ENCODE assay signal across 8 cellular contexts in genomic region chr9:132214027-132214622, GRCh38. TPM values are rescaled to one million over a fixed set of nuclear protein-coding genes. Genes with fewer than 3 reads are reported as not detected.
DNase-seq lines count a peak whose midpoint lies in the region; ATAC-seq, FAIRE-seq and TF ChIP-seq lines count a peak whose summit lies in the region.

No MANE protein-coding gene starts in this region.

- H3K4me1 ChIP-seq in H1 (replicated peaks in 1 of 4; ENCODE audit: control insufficient read depth in 3 of 4, insufficient read depth in 4 of 4, low read length in 3 of 4), result peaks cover 0 to 8% (median 5%) of the 10 kb centered on the region in 4 experiments; a peak in 6 of 7 replicates
- H3K4me1 ChIP-seq in mesendoderm (ENCODE audit: control insufficient read depth, low read depth, low read length), result peaks cover 3% of the 10 kb centered on the region

- H2BK20ac ChIP-seq in H1 (ENCODE audit: low read length), result no peak overlapping the region

- H3K4me1 Mint-ChIP-seq in activated naive CD4-positive, alpha-beta T cell treated with anti-CD3 and anti-CD28 coated beads for 36 hours (ENCODE audit: low read depth), result no peaks in the 10 kb centered on the region
- peaks cover 1% of the 10 kb centered on the region for H3K4me1 Mint-ChIP-seq in activated CD4-positive, alpha-beta memory T cell treated with anti-CD3 and anti-CD28 coated beads, Interleukin-2, amount 10 ng/mL, durations not matched to agents 7 days and 5 days
- no peaks in the 10 kb centered on the region for H3K4me1 Mint-ChIP-seq in activated CD8-positive, alpha-beta T cell treated with anti-CD3 and anti-CD28 coated beads for 36 hours (ENCODE audit: low read depth)

- no peak for ATAC-seq in GM21737 (IDR thresholded peaks at IDR 0.05; ENCODE audit: unreplicated experiment)
- no peak for ATAC-seq in activated CD8-positive, alpha-beta T cell treated with anti-CD3 and anti-CD28 coated beads for 36 hours

- H3K79me2 ChIP-seq in H1 (ENCODE audit: control insufficient read depth in 1 of 2, insufficient read depth in 2 of 2, low read length in 2 of 2) (no peaks in the 10 kb centered on the region), mesendoderm (ENCODE audit: control insufficient read depth, insufficient read depth, low read length) (no peaks in the 10 kb centered on the region)

- TF ChIP-seq RAD21 in H1 (IDR thresholded peaks at IDR 0.05 in 1 of 2, conservative IDR thresholded peaks at IDR 0.05 in 1 of 2; ENCODE audit: low read depth in 2 of 2, low read length in 2 of 2), result no peak

- H3K27ac Mint-ChIP-seq in activated naive CD4-positive, alpha-beta T cell treated with anti-CD3 and anti-CD28 coated beads for 36 hours, result no peak overlapping the region
- no peak overlapping the region for H3K27ac Mint-ChIP-seq in activated CD4-positive, alpha-beta memory T cell treated with anti-CD3 and anti-CD28 coated beads, Interleukin-2, amount 10 ng/mL, durations not matched to agents 7 days and 5 days
- no peak overlapping the region for H3K27ac Mint-ChIP-seq in activated CD8-positive, alpha-beta T cell treated with anti-CD3 and anti-CD28 coated beads for 36 hours

- no peaks in the 10 kb centered on the region for H3K9me3 ChIP-seq in H1 (ENCODE audit: insufficient read depth in 2 of 2, low read depth in 1 of 2, low read length in 1 of 2)

- no peak overlapping the region for H3K4ac ChIP-seq in H1 (replicated peaks; ENCODE audit: insufficient read length, low read depth, low read length)
- no peak overlapping the region for H3K4ac ChIP-seq in mesendoderm (ENCODE audit: low read depth, low read length)

- POLR2A ChIA-PET in H1 (lab: Charles Lee; ENCODE audit: partially characterized antibody), result interaction anchor here (0.6 kb wide), 1 partner anchor 186 kb away, joined by 5 read pairs; no protein-coding TSS in a partner anchor
- POLR2A ChIA-PET in activated CD4-positive, alpha-beta memory T cell treated with anti-CD3 and anti-CD28 coated beads, Interleukin-2, amount 10 ng/mL, durations not matched to agents 7 days and 5 days (lab: Charles Lee), result no interaction called here
- POLR2A ChIA-PET in activated CD8-positive, alpha-beta T cell treated with anti-CD3 and anti-CD28 coated beads for 36 hours (lab: Charles Lee), result interaction anchor here (1.2 kb wide), 1 partner anchor 29 kb away, joined by 3 read pairs; no protein-coding TSS in a partner anchor

- H4K8ac ChIP-seq in H1 (ENCODE audit: extremely low read depth, insufficient read depth, low read length) (0 out of 2 replicates have a peak overlapping the region, but pooled peaks have one; percentile 4), mesendoderm (ENCODE audit: low read depth, low read length) (no peak overlapping the region)

- no peak for TF ChIP-seq EP300 in H1 (IDR thresholded peaks at IDR 0.05; ENCODE audit: borderline replicate concordance in 1 of 2, low read depth in 2 of 2, low read length in 2 of 2)

- H2BK15ac ChIP-seq in H1 (ENCODE audit: low read length), result no peak overlapping the region
- H2BK15ac ChIP-seq in mesendoderm (replicated peaks; ENCODE audit: low read depth), result no peak overlapping the region

- H3K14ac ChIP-seq in H1 (ENCODE audit: insufficient read length), result no peak overlapping the region

- H3K56ac ChIP-seq in H1 (replicated peaks; ENCODE audit: insufficient read length, low read depth, low read length), result no peak overlapping the region
- peak overlapping the region; percentile 64 for H3K56ac ChIP-seq in mesendoderm (ENCODE audit: low read length)

- H3K9me3 Mint-ChIP-seq in activated naive CD4-positive, alpha-beta T cell treated with anti-CD3 and anti-CD28 coated beads for 36 hours, result no peaks in the 10 kb centered on the region
- H3K9me3 Mint-ChIP-seq in activated CD4-positive, alpha-beta memory T cell treated with anti-CD3 and anti-CD28 coated beads, Interleukin-2, amount 10 ng/mL, durations not matched to agents 7 days and 5 days, result no peaks in the 10 kb centered on the region
- H3K9me3 Mint-ChIP-seq in activated CD8-positive, alpha-beta T cell treated with anti-CD3 and anti-CD28 coated beads for 36 hours, result no peaks in the 10 kb centered on the region

- H3K27me3 ChIP-seq in H1 (replicated peaks in 1 of 4; ENCODE audit: control insufficient read depth in 3 of 4, extremely low read depth in 1 of 4, insufficient read depth in 3 of 4, low read length in 3 of 4) (no peaks in the 10 kb centered on the region), mesendoderm (ENCODE audit: insufficient read depth, low read length, poor library complexity) (no peaks in the 10 kb centered on the region)

- TF ChIP-seq CTCF in H1 (IDR thresholded peaks at IDR 0.05; ENCODE audit: control extremely low read depth in 1 of 3, insufficient read depth in 1 of 3, low read depth in 1 of 3, low read length in 3 of 3), result peak in 1 of 3 experiments; percentile 10; a peak in 1 of 4 replicates
- TF ChIP-seq CTCF in activated CD8-positive, alpha-beta T cell treated with anti-CD3 and anti-CD28 coated beads for 36 hours (IDR thresholded peaks at IDR 0.05), result no peak

- H3K18ac ChIP-seq in H1 (ENCODE audit: extremely low read depth, low read length) (peak overlapping the region; percentile 48; the same call in 1 of the 2 replicates), mesendoderm (ENCODE audit: low read length) (no peak overlapping the region)

- H4K5ac ChIP-seq in H1 (ENCODE audit: insufficient read length, low read depth, low read length), result no peak overlapping the region
- no peak overlapping the region for H4K5ac ChIP-seq in mesendoderm (ENCODE audit: low read length)

- H3K4me3 Mint-ChIP-seq in activated naive CD4-positive, alpha-beta T cell treated with anti-CD3 and anti-CD28 coated beads for 36 hours, result no peak overlapping the region
- H3K4me3 Mint-ChIP-seq in activated CD4-positive, alpha-beta memory T cell treated with anti-CD3 and anti-CD28 coated beads, Interleukin-2, amount 10 ng/mL, durations not matched to agents 7 days and 5 days, result no peak overlapping the region
- H3K4me3 Mint-ChIP-seq in activated CD8-positive, alpha-beta T cell treated with anti-CD3 and anti-CD28 coated beads for 36 hours, result no peak overlapping the region

- no peak for FAIRE-seq in H1 (lab: Jason Lieb, UNC)

- H3K9ac ChIP-seq in H1 (replicated peaks in 1 of 4; ENCODE audit: extremely low read depth in 1 of 4, low read depth in 3 of 4, low read length in 3 of 4), result no peak overlapping the region
- peak overlapping the region; percentile 16 for H3K9ac ChIP-seq in mesendoderm (ENCODE audit: low read length)

- no peaks in the 10 kb centered on the region for H3K36me3 Mint-ChIP-seq in activated naive CD4-positive, alpha-beta T cell treated with anti-CD3 and anti-CD28 coated beads for 36 hours (ENCODE audit: low read depth)
- H3K36me3 Mint-ChIP-seq in activated CD4-positive, alpha-beta memory T cell treated with anti-CD3 and anti-CD28 coated beads, Interleukin-2, amount 10 ng/mL, durations not matched to agents 7 days and 5 days (ENCODE audit: low read depth), result no peaks in the 10 kb centered on the region
- H3K36me3 Mint-ChIP-seq in activated CD8-positive, alpha-beta T cell treated with anti-CD3 and anti-CD28 coated beads for 36 hours (ENCODE audit: low read depth), result no peaks in the 10 kb centered on the region

- H2BK120ac ChIP-seq in H1 (replicated peaks; ENCODE audit: low read depth, low read length) (no peak overlapping the region), mesendoderm (ENCODE audit: low read depth, low read length) (no peak overlapping the region)

- no peak for TF ChIP-seq POLR2A in H1 (IDR thresholded peaks at IDR 0.05; ENCODE audit: control extremely low read depth in 1 of 2, low read depth in 2 of 2, low read length in 2 of 2)

- H3K79me1 ChIP-seq in H1 (ENCODE audit: low read depth, low read length) (no peaks in the 10 kb centered on the region), mesendoderm (ENCODE audit: low read length) (no peaks in the 10 kb centered on the region)

- intact Hi-C loops in activated naive CD4-positive, alpha-beta T cell treated with anti-CD3 and anti-CD28 coated beads for 36 hours (cut with micrococcal nuclease), result no loop called here
- intact Hi-C loops in activated CD8-positive, alpha-beta T cell treated with anti-CD3 and anti-CD28 coated beads for 36 hours (cut with micrococcal nuclease), result no loop called here

- no peak overlapping the region for H3K27ac ChIP-seq in H1 (ENCODE audit: low read depth, low read length)
- no peak overlapping the region for H3K27ac ChIP-seq in mesendoderm (ENCODE audit: low read depth, low read length)

- H4K20me1 ChIP-seq in H1 (replicated peaks in 1 of 2; ENCODE audit: control insufficient read depth in 1 of 2, insufficient read depth in 2 of 2, low read length in 2 of 2), result no peaks in the 10 kb centered on the region

- H2BK12ac ChIP-seq in H1 (ENCODE audit: low read depth, low read length), result no peak overlapping the region

- no peak overlapping the region for H3K23ac ChIP-seq in H1 (ENCODE audit: insufficient read length)
- no peak overlapping the region for H3K23ac ChIP-seq in mesendoderm (ENCODE audit: low read length)

- 42% methylated on average over 11 of the region's 18 CpGs; no CpG with 5 or more reads in 1 of the 2 experiments for WGBS in H1 (ENCODE audit: extremely low coverage in 1 of 2, insufficient coverage in 1 of 2, insufficient read length in 1 of 2, insufficient replicate concordance in 2 of 2, low coverage in 1 of 2, low lambda C conversion rate in 2 of 2, missing lambda C conversion rate in 1 of 2), 2 experiments
- no CpG with 5 or more reads among the region's 18 CpGs for WGBS in mesendoderm (ENCODE audit: extremely low coverage, insufficient coverage, low lambda C conversion rate)

- H3K23me2 ChIP-seq in H1 (ENCODE audit: low read depth, low read length), result no peaks in the 10 kb centered on the region

- H3K4me3 ChIP-seq in H1 (ENCODE audit: extremely low read depth in 1 of 4, insufficient read depth in 2 of 4, low read depth in 3 of 4, low read length in 4 of 4) (peak overlapping the region in 1 of 4 experiments; percentile 31; a peak in 1 of 8 replicates), mesendoderm (ENCODE audit: low read length) (no peak overlapping the region)

- H2AFZ ChIP-seq in H1 (ENCODE audit: low read length), result no peak overlapping the region; the same call in 1 of the 2 replicates

- H2AK5ac ChIP-seq in H1 (ENCODE audit: low read depth, low read length) (no peak overlapping the region), mesendoderm (ENCODE audit: low read length) (no peak overlapping the region)

- peaks cover 3% of the 10 kb centered on the region for H3K27me3 Mint-ChIP-seq in activated naive CD4-positive, alpha-beta T cell treated with anti-CD3 and anti-CD28 coated beads for 36 hours (ENCODE audit: low read depth)
- peaks cover 6% of the 10 kb centered on the region for H3K27me3 Mint-ChIP-seq in activated CD4-positive, alpha-beta memory T cell treated with anti-CD3 and anti-CD28 coated beads, Interleukin-2, amount 10 ng/mL, durations not matched to agents 7 days and 5 days
- H3K27me3 Mint-ChIP-seq in activated CD8-positive, alpha-beta T cell treated with anti-CD3 and anti-CD28 coated beads for 36 hours, result no peaks in the 10 kb centered on the region

- peak; percentile 88 for DNase-seq in DMS53 (lab: John Stamatoyannopoulos, UW)
- peak; percentile 82 for DNase-seq in NCI-H2196 treated with DMSO at 0.1 percent for 48 hours (lab: John Stamatoyannopoulos, UW; ENCODE audit: unreplicated experiment)
- peak in 1 of 2 experiments; percentile 74 for DNase-seq in H1 (ENCODE audit: low read depth in 1 of 2, low spot score in 2 of 2)
- DNase-seq in mesendoderm, result peak; percentile 96
- no peak for DNase-seq in activated naive CD4-positive, alpha-beta T cell treated with anti-CD3 and anti-CD28 coated beads for 36 hours
- no peak for DNase-seq in activated CD4-positive, alpha-beta memory T cell treated with anti-CD3 and anti-CD28 coated beads, Interleukin-2, amount 10 ng/mL, durations not matched to agents 7 days and 5 days
- no peak for DNase-seq in activated CD8-positive, alpha-beta T cell treated with anti-CD3 and anti-CD28 coated beads for 36 hours

- no peak overlapping the region for H4K91ac ChIP-seq in H1 (replicated peaks; ENCODE audit: insufficient read length, low read length)

- no peak overlapping the region for H2BK5ac ChIP-seq in H1 (ENCODE audit: low read depth, low read length)
- H2BK5ac ChIP-seq in mesendoderm (ENCODE audit: low read length), result no peak overlapping the region

- CTCF ChIA-PET in H1 (lab: Charles Lee; ENCODE audit: partially characterized antibody), result interaction anchor here (0.7 to 8.3 kb wide), 9 partner anchors 22 to 471 kb away, joined by 3 to 64 read pairs (median 4); no protein-coding TSS in a partner anchor
- CTCF ChIA-PET in activated naive CD4-positive, alpha-beta T cell treated with anti-CD3 and anti-CD28 coated beads for 36 hours (lab: Charles Lee), result no interaction called here
- CTCF ChIA-PET in activated CD4-positive, alpha-beta memory T cell treated with anti-CD3 and anti-CD28 coated beads, Interleukin-2, amount 10 ng/mL, durations not matched to agents 7 days and 5 days (lab: Charles Lee), result no interaction called here
- CTCF ChIA-PET in activated CD8-positive, alpha-beta T cell treated with anti-CD3 and anti-CD28 coated beads for 36 hours (lab: Charles Lee), result no interaction called here

- H3K36me3 ChIP-seq in H1 (ENCODE audit: control insufficient read depth in 2 of 4, insufficient read depth in 4 of 4, low read length in 3 of 4) (no peaks in the 10 kb centered on the region), mesendoderm (ENCODE audit: control insufficient read depth, insufficient read depth, low read length) (no peaks in the 10 kb centered on the region)

- H3K4me2 ChIP-seq in H1 (ENCODE audit: insufficient read depth in 1 of 2, low read depth in 2 of 2, low read length in 2 of 2) (peak overlapping the region in 1 of 2 experiments; percentile 50; a peak in 2 of 4 replicates), mesendoderm (ENCODE audit: low read length) (no peak overlapping the region)

RNA-seq across cellular contexts. Expression of gene NTNG2, which starts 52.3 kb away (rescaled TPM):
- total RNA-seq in H1 (2021; fragmentation: NEBNext Ultra II Directional; extraction: Animal tissue kit (Norgen Biotek cat#: 25700)), result 0.52 and 1.4 TPM in 2 replicates
- 1.2 and 1.5 TPM in 2 replicates for polyA plus RNA-seq in H1 (2011; rRNA removed)
- 2.6 TPM for polyA plus RNA-seq in H1 (2011; cell fraction: cytosol; rRNA removed)
- polyA plus RNA-seq in H1 (2011; cell fraction: nucleus; rRNA removed), result 2.6 TPM
- 0.29 to 2.3 TPM (median 1.3 TPM) in 4 replicates for polyA plus RNA-seq in H1 (2012, experiment 1 of 2)
- polyA plus RNA-seq in H1 (2012, experiment 2 of 2), result 0.37 TPM
- polyA plus RNA-seq in H1 (2013, experiment 1 of 2), result 0.30 TPM
- polyA plus RNA-seq in H1 (2013, experiment 2 of 2), result 0.61 TPM
- polyA minus RNA-seq in H1 (2011; rRNA and poly(A)+ RNA removed), result 0.57 and 0.80 TPM in 2 replicates
- 1.7 TPM for polyA minus RNA-seq in H1 (2011; cell fraction: cytosol; rRNA and poly(A)+ RNA removed)
- polyA minus RNA-seq in H1 (2011; cell fraction: nucleus; rRNA and poly(A)+ RNA removed), result 1.1 TPM
- polyA plus RNA-seq in mesendoderm (2013, experiment 1 of 2), result 0.03 TPM
- 0.11 TPM for polyA plus RNA-seq in mesendoderm (2013, experiment 2 of 2)
- under 1 TPM; 0.52 to 0.76 TPM for total RNA-seq in activated naive CD4-positive, alpha-beta T cell treated with anti-CD3 and anti-CD28 coated beads for 36 hours
- total RNA-seq in activated CD4-positive, alpha-beta memory T cell treated with anti-CD3 and anti-CD28 coated beads, Interleukin-2, amount 10 ng/mL, durations not matched to agents 7 days and 5 days, result 1 to 10 TPM; 5.9 to 7.3 TPM
- 1 to 10 TPM; 2.2 to 2.4 TPM for total RNA-seq in activated CD8-positive, alpha-beta T cell treated with anti-CD3 and anti-CD28 coated beads for 36 hours

Comparison
In these comparisons a context has a peak if more than half of its experiments do, and no peak if none do; other contexts are left out.
1. DNase-seq: peak in DMS53 (single experiment), NCI-H2196 treated with DMSO at 0.1 percent for 48 hours (single experiment) and mesendoderm (single experiment); none in activated naive CD4-positive, alpha-beta T cell treated with anti-CD3 and anti-CD28 coated beads for 36 hours (single experiment), activated CD4-positive, alpha-beta memory T cell treated with anti-CD3 and anti-CD28 coated beads, Interleukin-2, amount 10 ng/mL, durations not matched to agents 7 days and 5 days (single experiment) and activated CD8-positive, alpha-beta T cell treated with anti-CD3 and anti-CD28 coated beads for 36 hours (single experiment).